Comparison of ENCODE assay signal across 1 cellular context in genomic region chr5:69219939-69220338, GRCh38.
TF ChIP-seq lines count a peak whose summit lies in the region.

No MANE protein-coding gene starts in this region.

TF ChIP-seq in HEK293, 187 proteins besides CTCF, POLR2A, EP300 and RAD21 (continued from another document):
- no peak for TF ChIP-seq ZNF571 (tag by site-specific recombination; IDR thresholded peaks at IDR 0.05)
